ENCODE assay signal across 31 cellular contexts in genomic region chr6:124777834-124778233, GRCh38.
A peak's percentile ranks its signal among the peaks of the same experiment; 100 is the strongest.
DNase-seq lines count a peak whose midpoint lies in the region; TF ChIP-seq lines count a peak whose summit lies in the region.
"Had no signal": no experiment of that assay in that cellular context is flagged by ENCODE, and none has a peak within 500 bp of the region (broad histone marks: within the 10 kb centered on the region; RNA-seq: fewer than 3 reads in every experiment).

No MANE protein-coding gene starts in this region.

- no peaks in the 10 kb centered on the region for H3K79me2 ChIP-seq in neural cell (replicated peaks; ENCODE audit: insufficient read depth, low read length)

- peak; percentile 10 for TF ChIP-seq RAD21 in neural cell (conservative IDR thresholded peaks at IDR 0.05)

- in situ Hi-C loops in transverse colon (cut with MboI; ENCODE audit: low pct_ligation_motif_present in 1 of 4, low pct_unique_long_range_greater_than_20kb in 1 of 4, low sequenced_read_pairs in 3 of 4), result no loop called here

- TF ChIP-seq CTCF in A673 (conservative IDR thresholded peaks at IDR 0.05; ENCODE audit: low read depth, low read length), result no peak
- TF ChIP-seq CTCF in neural cell (IDR thresholded peaks at IDR 0.05; ENCODE audit: poor library complexity, severe bottlenecking), result no peak
- TF ChIP-seq CTCF in transverse colon (IDR thresholded peaks at IDR 0.05), result no peak

- CTCF ChIA-PET in A673 (lab: Charles Lee), result no interaction called here

- POLR2A ChIA-PET in A673 (lab: Charles Lee; ENCODE audit: low non-redundant PET), result no interaction called here

- H3K9me3 ChIP-seq in A673 (ENCODE audit: low read depth, low read length, poor library complexity, severe bottlenecking), result no peaks in the 10 kb centered on the region
- H3K9me3 ChIP-seq in SK-N-MC (ENCODE audit: low read depth, low read length), result no peaks in the 10 kb centered on the region
- no peaks in the 10 kb centered on the region for H3K9me3 ChIP-seq in neural cell (ENCODE audit: low read length)
- no peaks in the 10 kb centered on the region for H3K9me3 ChIP-seq in transverse colon
- H3K9me3 ChIP-seq: A549; BE2C; BLaER1; BLaER1 treated with 17β-estradiol and CSF1 and Interleukin-3, amounts not matched to agents 10 nM and 100 nM; Caco-2 had no signal

- no peaks in the 10 kb centered on the region for H3F3A ChIP-seq in neural cell (ENCODE audit: insufficient read depth, low read length, poor library complexity, severe bottlenecking)

- H3K9ac ChIP-seq in SK-N-MC (ENCODE audit: insufficient read length) (peak overlapping the region; percentile 68), neural cell (ENCODE audit: low read length) (no peak overlapping the region)
- H3K9ac ChIP-seq: BLaER1; BLaER1 treated with 17β-estradiol and CSF1 and Interleukin-3, amounts not matched to agents 10 nM and 100 nM had no signal

- no peak overlapping the region for H3K4me2 ChIP-seq in neural cell (ENCODE audit: low read length)
- H3K4me2 ChIP-seq: A549; BLaER1; BLaER1 treated with 17β-estradiol and CSF1 and Interleukin-3, amounts not matched to agents 10 nM and 100 nM had no signal

- no peaks in the 10 kb centered on the region for H3K9me2 ChIP-seq in neural cell (ENCODE audit: insufficient read depth, low read length)

- no peaks in the 10 kb centered on the region for H4K20me1 ChIP-seq in neural cell (ENCODE audit: insufficient read depth)
- H4K20me1 ChIP-seq: BLaER1; BLaER1 treated with 17β-estradiol and CSF1 and Interleukin-3, amounts not matched to agents 10 nM and 100 nM had no signal

- H2AFZ ChIP-seq in neural cell (ENCODE audit: low read depth, low read length), result no peak overlapping the region

- TF ChIP-seq EP300 in neural cell (conservative IDR thresholded peaks at IDR 0.05; ENCODE audit: poor library complexity, severe bottlenecking) (peak; percentile 78), transverse colon (IDR thresholded peaks at IDR 0.05; ENCODE audit: low read depth) (no peak)

- intact Hi-C loops in A673 (cut with micrococcal nuclease; ENCODE audit: unreplicated experiment) (loop anchor here (2.0 to 10.0 kb wide), 4 partner anchors 293 to 1563 kb away; partner anchors contain the start of gene NKAIN2), transverse colon (cut with DNase I; ENCODE audit: low total_unique reads) (no loop called here)

- WGBS in transverse colon (ENCODE audit: low coverage in 1 of 2), 2 donors, result 69 to 78% methylated on average over 2 of the region's 2 CpGs

- peak; percentile 48 for DNase-seq in A673 (ENCODE audit: low spot score)
- no peak for DNase-seq in SK-N-MC (ENCODE audit: low read depth, low spot score)
- DNase-seq in NCI-H2227 treated with DMSO at 0.1 percent for 48 hours (lab: John Stamatoyannopoulos, UW), result no peak
- no peak for DNase-seq in SIG-M5 (lab: John Stamatoyannopoulos, UW)
- no peak for DNase-seq in transverse colon
- DNase-seq: 8988T; ACHN; AML-193; BE2C; C1 segment of cervical spinal cord; Caco-2; Calu3; CD4-positive, alpha-beta memory T cell; CD4-positive, alpha-beta T cell; CD4-positive, CD25-positive, alpha-beta regulatory T cell; CD8-positive, alpha-beta memory T cell; CD8-positive, alpha-beta T cell; COR-L47; DMS 273 treated with DMSO at 0.1 percent for 48 hours; DMS153; DMS53; DMS79; DMS79 treated with DMSO at 0.1 percent for 48 hours; DND-41; EL had no signal

- TF ChIP-seq POLR2A in transverse colon (IDR thresholded peaks at IDR 0.05), result no peak

- H3K4me1 ChIP-seq in A673 (ENCODE audit: insufficient read depth, low read length, poor library complexity, severe bottlenecking) (peaks cover 64% of the 10 kb centered on the region), transverse colon (no peaks in the 10 kb centered on the region)
- H3K4me1 ChIP-seq: A549, BE2C, Caco-2 had no signal

- no TSS peak for BruUV-seq in A673 (replicated peaks; lab: Mats Ljungman, UMichigan)

- no peaks in the 10 kb centered on the region for H3K27me3 ChIP-seq in A673 (replicated peaks; ENCODE audit: insufficient read depth, low read depth, low read length, poor library complexity)
- H3K27me3 ChIP-seq in neural cell (ENCODE audit: insufficient read depth, low read depth, low read length), result no peaks in the 10 kb centered on the region
- no peaks in the 10 kb centered on the region for H3K27me3 ChIP-seq in transverse colon
- H3K27me3 ChIP-seq: BE2C; BLaER1; BLaER1 treated with 17β-estradiol and CSF1 and Interleukin-3, amounts not matched to agents 10 nM and 100 nM had no signal

- H3K27ac ChIP-seq in A673 (ENCODE audit: low read depth, low read length, poor library complexity, severe bottlenecking), result peak overlapping the region; percentile 98
- peak overlapping the region; percentile 99 for H3K27ac ChIP-seq in SK-N-MC
- H3K27ac ChIP-seq in neural cell (ENCODE audit: low read length), result peak overlapping the region; percentile 22
- no peak overlapping the region for H3K27ac ChIP-seq in transverse colon
- H3K27ac ChIP-seq: 22Rv1; A549; BLaER1; BLaER1 treated with 17β-estradiol and CSF1 and Interleukin-3, amounts not matched to agents 10 nM and 100 nM; C4-2B had no signal

- H3K36me3 ChIP-seq in A673 (ENCODE audit: insufficient read depth, low read length, poor library complexity, severe bottlenecking), result no peaks in the 10 kb centered on the region
- no peaks in the 10 kb centered on the region for H3K36me3 ChIP-seq in SK-N-MC (ENCODE audit: insufficient read depth, low read length)
- H3K36me3 ChIP-seq in neural cell (ENCODE audit: insufficient read depth, low read length), result no peaks in the 10 kb centered on the region
- H3K36me3 ChIP-seq in transverse colon, result no peaks in the 10 kb centered on the region
- H3K36me3 ChIP-seq: BE2C; BLaER1; BLaER1 treated with 17β-estradiol and CSF1 and Interleukin-3, amounts not matched to agents 10 nM and 100 nM had no signal

- no peak overlapping the region for H3K4me3 ChIP-seq in A673 (ENCODE audit: low read depth, low read length, poor library complexity, severe bottlenecking)
- H3K4me3 ChIP-seq in SK-N-MC, result peak overlapping the region; percentile 49
- no peak overlapping the region for H3K4me3 ChIP-seq in neural cell (ENCODE audit: low read length)
- H3K4me3 ChIP-seq in transverse colon, result no peak overlapping the region
- H3K4me3 ChIP-seq: A549; BLaER1; BLaER1 treated with 17β-estradiol and CSF1 and Interleukin-3, amounts not matched to agents 10 nM and 100 nM had no signal

TF ChIP-seq in neural cell, 6 proteins besides CTCF, POLR2A, EP300 and RAD21:
- no peak for TF ChIP-seq MXI1 (conservative IDR thresholded peaks at IDR 0.05; ENCODE audit: poor library complexity, severe bottlenecking)
- TF ChIP-seq POLR2AphosphoS5 (IDR thresholded peaks at IDR 0.05), result peak; percentile 52
TF ChIP-seq in neural cell: peak in this region for 1.

Comparison
In these comparisons a context has a peak if more than half of its experiments do, and no peak if none do; other contexts are left out.
1. H3K27ac ChIP-seq: peak in A673 (single experiment), SK-N-MC (single experiment) and neural cell (single experiment); none in transverse colon (0 of 4).